Comparison of ENCODE assay signal across 25 cellular contexts in the genomic region with DNA sequence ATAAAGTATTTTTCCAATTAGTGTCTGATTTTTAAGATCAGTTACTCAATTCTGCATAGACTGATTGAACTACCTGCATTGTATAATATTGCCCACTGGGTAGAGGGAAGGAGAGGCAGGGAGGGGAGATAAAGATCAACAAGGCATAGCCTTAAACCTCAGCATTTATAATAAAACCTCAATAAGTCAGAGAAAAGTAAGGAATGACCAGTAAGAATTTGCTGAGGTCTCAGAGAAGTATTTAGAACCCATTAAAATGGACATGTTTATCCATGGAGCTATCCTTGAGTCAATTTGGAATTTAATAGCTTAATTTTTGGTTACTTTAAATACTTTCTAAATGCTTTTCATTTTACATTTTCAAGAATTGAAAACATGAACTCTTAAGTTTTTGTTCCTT.
"Had no signal": no experiment of that assay in that cellular context is flagged by ENCODE, and none has a peak within 500 bp of the region (broad histone marks: within the 10 kb centered on the region; RNA-seq: fewer than 3 reads in every experiment).

No MANE protein-coding gene starts in this region.

- H3K4me3 ChIP-seq: neural progenitor cell, ovary, psoas muscle, right lobe of liver, sigmoid colon, stomach, thoracic aorta, thyroid gland, tibial nerve, upper lobe of left lung, vagina had no signal

- H3K36me3 ChIP-seq: neural progenitor cell, ovary had no signal

- DNase-seq: natural killer cell; occipital lobe; ovary; posterior cingulate gyrus; psoas muscle; right cardiac atrium; right lobe of liver; sigmoid colon; small intestine; stimulated activated CD4-positive, alpha-beta T cell treated with anti-CD3 and anti-CD28 coated beads, Interleukin-15, amount 100 ng/mL, for 24 hours; stimulated activated CD4-positive, alpha-beta T cell treated with anti-CD3 and anti-CD28 coated beads, Interleukin-2, amount 100 ng/mL, for 24 hours; stimulated activated CD4-positive, alpha-beta T cell treated with anti-CD3 and anti-CD28 coated beads, Interleukin-2, amount 100 ng/mL, for 48 hours; stimulated activated CD4-positive, alpha-beta T cell treated with anti-CD3 and anti-CD28 coated beads, Interleukin-4, amount 100 ng/mL, for 24 hours; stimulated activated naive B cell treated with anti-CD40 and anti-IgM and Interleukin-4, amounts not matched to agents 10 μg/mL and 1 μg/mL and 100 μg/mL, for 72 hours; stimulated activated naive CD4-positive, alpha-beta T cell treated with Interleukin-2 at 50 U/mL for 16 hours; stomach; thyroid gland; trophoblast cell; upper lobe of left lung had no signal

- FAIRE-seq: urothelium cell line had no signal

- ATAC-seq: natural killer cell; psoas muscle; right cardiac atrium; right lobe of liver; stimulated activated effector memory CD8-positive, alpha-beta T cell treated with anti-CD3 and anti-CD28 coated beads, Interleukin-12 subunit alpha, Interleukin-12 subunit beta, amount 100 ng/mL, for 72 hours; stimulated activated naive B cell treated with anti-CD40 and anti-IgM and Interleukin-4, amounts not matched to agents 10 μg/mL and 1 μg/mL and 100 μg/mL, for 72 hours had no signal

- H3K27me3 ChIP-seq: neural progenitor cell, ovary, right lobe of liver, sigmoid colon, stomach, thyroid gland, tibial nerve, upper lobe of left lung, vagina had no signal
